Comparison of ENCODE assay signal across 12 cellular contexts in the genomic region with DNA sequence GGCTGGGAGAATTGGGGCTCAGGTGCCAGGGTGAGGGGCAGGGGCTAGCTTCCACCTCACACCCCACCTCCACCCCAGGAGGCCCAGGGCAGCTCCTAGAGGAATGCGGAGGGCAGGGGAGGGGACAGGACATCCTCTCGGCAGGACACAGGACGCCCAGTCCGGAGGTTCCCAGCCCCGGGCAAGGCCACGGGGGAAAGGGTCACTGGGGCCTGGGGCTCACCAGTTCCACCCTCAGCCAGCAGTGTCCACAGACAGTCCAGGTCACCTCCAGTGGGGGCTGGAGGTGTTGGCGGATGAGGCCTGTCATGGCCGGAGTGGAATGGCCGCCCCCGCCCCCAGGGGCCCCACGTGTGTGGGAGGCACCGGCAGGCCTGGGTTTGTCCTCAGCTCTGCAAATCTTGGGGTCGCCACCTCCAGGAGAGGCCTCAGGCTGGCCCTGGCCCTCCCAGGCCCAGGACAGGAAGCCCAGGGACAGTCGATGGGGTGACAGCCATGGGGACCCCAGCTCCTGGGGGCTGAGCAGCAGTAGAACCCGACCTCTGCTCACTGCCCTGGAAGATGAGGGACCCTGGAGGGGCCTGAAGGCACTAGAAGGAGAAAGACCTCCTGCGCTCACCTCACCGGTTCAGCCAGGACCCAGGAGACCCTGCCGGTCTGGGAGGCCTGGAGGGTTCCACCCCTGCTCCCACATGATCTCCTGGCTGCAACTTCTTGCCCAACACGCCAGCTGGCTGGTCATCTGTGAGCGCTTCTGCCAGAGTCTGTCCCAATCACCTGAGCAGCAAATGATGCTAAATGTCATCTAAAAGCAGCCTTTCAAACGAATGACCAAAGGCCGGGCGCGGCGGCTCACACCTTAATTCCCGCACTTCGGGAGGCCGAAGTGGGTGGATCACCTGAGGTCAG. TPM values are rescaled to one million over a fixed set of nuclear protein-coding genes. Genes with fewer than 3 reads are reported as not detected.
DNase-seq lines count a peak whose midpoint lies in the region; TF ChIP-seq lines count a peak whose summit lies in the region.
"Had no signal": no experiment of that assay in that cellular context is flagged by ENCODE, and none has a peak within 500 bp of the region (broad histone marks: within the 10 kb centered on the region; RNA-seq: fewer than 3 reads in every experiment).

No MANE protein-coding gene starts in this region.

- peaks cover 10% of the 10 kb centered on the region for H3K4me1 Mint-ChIP-seq in endothelial cell (ENCODE audit: unreplicated experiment)

- intact Hi-C loops in PC-9 (cut with micrococcal nuclease; ENCODE audit: unreplicated experiment) = no loop called here

- BruUV-seq in PC-9 (replicated peaks; lab: Mats Ljungman, UMichigan) = no TSS peak

- H3K36me3 ChIP-seq in PC-9 (ENCODE audit: low read depth) = no peaks in the 10 kb centered on the region
- no peaks in the 10 kb centered on the region for H3K36me3 ChIP-seq in liver (ENCODE audit: control insufficient read depth in 4 of 4, insufficient read depth in 3 of 4, low read depth in 1 of 4, low read length in 3 of 4)
- H3K36me3 ChIP-seq in tibial nerve = no peaks in the 10 kb centered on the region
- no peaks in the 10 kb centered on the region for H3K36me3 ChIP-seq in hepatocyte (replicated peaks; ENCODE audit: insufficient read depth, low read depth)

- TF ChIP-seq CTCF in PC-9 (conservative IDR thresholded peaks at IDR 0.05) (no peak), endothelial cell (IDR thresholded peaks at IDR 0.05; ENCODE audit: unreplicated experiment) (no peak), liver (IDR thresholded peaks at IDR 0.05; ENCODE audit: low read depth, low read length, missing input control) (no peak), tibial nerve (IDR thresholded peaks at IDR 0.05) (no peak), hepatocyte (IDR thresholded peaks at IDR 0.05; ENCODE audit: poor library complexity) (no peak)

- H3K27me3 ChIP-seq in PC-9 (ENCODE audit: insufficient read depth, low read depth) (no peaks in the 10 kb centered on the region), liver (ENCODE audit: control insufficient read depth in 4 of 4, insufficient read depth in 4 of 4, low read length in 3 of 4) (peaks cover 0 to 10% (median 1%) of the 10 kb centered on the region in 4 donors), tibial nerve (peaks cover 0 to 31% of the 10 kb centered on the region in 2 donors), hepatocyte (no peaks in the 10 kb centered on the region)

- POLR2A ChIA-PET in PC-9 (lab: Charles Lee; ENCODE audit: unreplicated experiment) = no interaction called here

- H3K4me3 Mint-ChIP-seq in endothelial cell (ENCODE audit: unreplicated experiment) = no peak overlapping the region
- H3K4me3 Mint-ChIP-seq: brain; CD8-positive, alpha-beta memory T cell had no signal

- no peaks in the 10 kb centered on the region for H3K9me3 ChIP-seq in PC-9 (ENCODE audit: insufficient read depth, low read depth)
- H3K9me3 ChIP-seq in liver (ENCODE audit: control insufficient read depth in 4 of 4, low read length in 3 of 4) = no peaks in the 10 kb centered on the region
- no peaks in the 10 kb centered on the region for H3K9me3 ChIP-seq in tibial nerve
- H3K9me3 ChIP-seq in hepatocyte (ENCODE audit: low read depth) = no peaks in the 10 kb centered on the region

- peak overlapping the region; percentile 80 for H3K27ac Mint-ChIP-seq in endothelial cell (ENCODE audit: unreplicated experiment)
- H3K27ac Mint-ChIP-seq: brain; CD8-positive, alpha-beta memory T cell had no signal

- TF ChIP-seq POLR2A in tibial nerve (IDR thresholded peaks at IDR 0.05) = no peak

- H3K4me3 ChIP-seq in PC-9 (peak overlapping the region; percentile 55; the same call in 1 of the 2 replicates), liver (ENCODE audit: low read depth in 1 of 3, low read length in 3 of 3) (no peak overlapping the region), tibial nerve (no peak overlapping the region), hepatocyte (no peak overlapping the region)

- no peaks in the 10 kb centered on the region for H3K9me3 Mint-ChIP-seq in endothelial cell (ENCODE audit: unreplicated experiment)
- H3K9me3 Mint-ChIP-seq: CD8-positive, alpha-beta memory T cell had no signal

- no peak overlapping the region for H3K9ac ChIP-seq in liver (ENCODE audit: low read depth in 1 of 2, low read length in 2 of 2)
- H3K9ac ChIP-seq: KMS-11 had no signal

- TF ChIP-seq EP300 in tibial nerve (IDR thresholded peaks at IDR 0.05) = no peak

- 67% methylated on average over 28 of the region's 28 CpGs for WGBS in liver
- 58 to 64% methylated on average over 20 to 26 of the region's 28 CpGs for WGBS in tibial nerve, 2 donors
- WGBS in hepatocyte (ENCODE audit: low lambda C conversion rate, missing lambda C conversion rate) = 76% methylated on average over 24 of the region's 28 CpGs

- TF ChIP-seq RAD21 in liver (IDR thresholded peaks at IDR 0.05) = no peak

- H3K36me3 Mint-ChIP-seq in endothelial cell (ENCODE audit: low read depth, unreplicated experiment) = peaks cover 4% of the 10 kb centered on the region
- H3K36me3 Mint-ChIP-seq: brain; CD8-positive, alpha-beta memory T cell had no signal

- H3K27me3 Mint-ChIP-seq in endothelial cell (ENCODE audit: unreplicated experiment) = peaks cover 10% of the 10 kb centered on the region

- no peaks in the 10 kb centered on the region for H4K20me1 ChIP-seq in PC-9 (ENCODE audit: insufficient read depth)
- H4K20me1 ChIP-seq in hepatocyte (ENCODE audit: insufficient read depth, poor library complexity, severe bottlenecking) = no peaks in the 10 kb centered on the region

- H2AFZ ChIP-seq in PC-9 (no peak overlapping the region), hepatocyte (no peak overlapping the region)

- peaks cover 31% of the 10 kb centered on the region for H3K4me1 ChIP-seq in PC-9 (replicated peaks; ENCODE audit: insufficient read depth)
- peaks cover 0 to 10% (median 5%) of the 10 kb centered on the region in 4 donors for H3K4me1 ChIP-seq in liver (ENCODE audit: control insufficient read depth in 4 of 4, insufficient read depth in 4 of 4, low read length in 3 of 4)
- H3K4me1 ChIP-seq in tibial nerve = peaks cover 0 to 37% (median 21%) of the 10 kb centered on the region in 4 donors
- H3K4me1 ChIP-seq in hepatocyte (ENCODE audit: insufficient read depth) = peaks cover 19% of the 10 kb centered on the region

- DNase-seq in PC-9 (peak in 1 of 2 experiments; percentile 31), endothelial cell (ENCODE audit: low spot score) (peak; percentile 58), tibial nerve (ENCODE audit: low spot score in 2 of 2) (no peak), hepatocyte (ENCODE audit: low spot score) (no peak), COLO668 (lab: John Stamatoyannopoulos, UW; ENCODE audit: unreplicated experiment) (no peak)
- no peak for DNase-seq in stimulated activated naive CD4-positive, alpha-beta T cell treated with Interleukin-2 at 50 U/mL for 16 hours (lab: John Stamatoyannopoulos, UW)
- DNase-seq: CD8-positive, alpha-beta memory T cell had no signal

- H3K79me2 ChIP-seq in PC-9 (ENCODE audit: low read depth) (no peaks in the 10 kb centered on the region), hepatocyte (no peaks in the 10 kb centered on the region)

- H3K9me2 ChIP-seq in PC-9 (ENCODE audit: insufficient read depth) = no peaks in the 10 kb centered on the region
- H3K9me2 ChIP-seq in hepatocyte (replicated peaks; ENCODE audit: insufficient read depth) = no peaks in the 10 kb centered on the region

- H3F3A ChIP-seq in PC-9 (ENCODE audit: insufficient read depth, low read depth) = peaks cover 30% of the 10 kb centered on the region; the same call in 1 of the 2 replicates

- CTCF ChIA-PET in PC-9 (lab: Charles Lee) = no interaction called here

- H3K4me2 ChIP-seq in PC-9 (peak overlapping the region; percentile 77), hepatocyte (no peak overlapping the region)
- H3K4me2 ChIP-seq: KMS-11 had no signal

- no peak overlapping the region for H3K27ac ChIP-seq in PC-9
- no peak overlapping the region for H3K27ac ChIP-seq in liver (ENCODE audit: low read depth in 1 of 2, low read length in 2 of 2)
- H3K27ac ChIP-seq in tibial nerve = peak overlapping the region; percentile 17 to 81 (median 54)
- H3K27ac ChIP-seq in hepatocyte = no peak overlapping the region
- H3K27ac ChIP-seq: epithelial cell of prostate, KMS-11 had no signal

TF ChIP-seq in liver, 16 proteins besides CTCF, POLR2A, EP300 and RAD21:
- TF ChIP-seq FOXA2 (IDR thresholded peaks at IDR 0.05) (no peak), NR2F2 (IDR thresholded peaks at IDR 0.05) (peak; percentile 87)

RNA-seq across cellular contexts. Expression of a gene that starts 13.0 kb away (rescaled TPM):
- not detected in 2 replicates for total RNA-seq in PC-9 (2021)
- total RNA-seq in endothelial cell (ENCODE audit: unreplicated experiment) = not detected
- total RNA-seq in liver = not detected
- polyA plus RNA-seq in liver = under 1 TPM in 1 of 2 donors, not detected in 1; 0.10 TPM
- total RNA-seq in tibial nerve = not detected
- not detected in 2 replicates for total RNA-seq in hepatocyte
- 0.68 and 0.95 TPM in 2 replicates for polyA plus RNA-seq in hepatocyte
- total RNA-seq: CD8-positive, alpha-beta memory T cell; T-helper 2 cell treated with Interferon-gamma antibody and Interleukin-4, amounts not matched to agents 100 ng/mL and 5 ng/mL, for 36 hours had no signal
- polyA plus RNA-seq: CD8-positive, alpha-beta memory T cell had no signal

RNA-seq across cellular contexts. Expression of a gene that starts 16.8 kb away (rescaled TPM):
- total RNA-seq in PC-9 (2021) (149 and 158 TPM in 2 replicates), endothelial cell (ENCODE audit: unreplicated experiment) (85.5 TPM), liver (10 to 100 TPM; 25.3 to 31.2 TPM), tibial nerve (100 to 1,000 TPM; 108 to 122 (median 115) TPM), hepatocyte (83.2 and 86.2 TPM in 2 replicates)
- polyA plus RNA-seq in liver (10 to 100 TPM; 12.3 to 33.0 TPM), hepatocyte (93.8 and 98.1 TPM in 2 replicates)

RNA-seq across cellular contexts. Expression of a gene that starts 17.2 kb away (rescaled TPM):
- total RNA-seq in PC-9 (2021) = 3.6 and 4.9 TPM in 2 replicates
- total RNA-seq in endothelial cell (ENCODE audit: unreplicated experiment) = 42.1 TPM
- 10 to 100 TPM in 1 of 2 donors, 1 to 10 TPM in 1; 8.2 to 12.1 TPM for total RNA-seq in liver
- polyA plus RNA-seq in liver = 1 to 10 TPM in 1 of 2 donors, under 1 TPM in 1; 0.79 to 1.2 TPM
- total RNA-seq in tibial nerve = 10 to 100 TPM; 11.5 to 20.4 (median 12.6) TPM
- 4.0 and 5.2 TPM in 2 replicates for total RNA-seq in hepatocyte
- polyA plus RNA-seq in hepatocyte = 2.0 and 3.2 TPM in 2 replicates

RNA-seq across cellular contexts. Expression of a gene that starts 46.7 kb away (rescaled TPM):
- 47.0 and 48.1 TPM in 2 replicates for total RNA-seq in PC-9 (2021)
- 54.4 TPM for total RNA-seq in endothelial cell (ENCODE audit: unreplicated experiment)
- total RNA-seq in liver = 10 to 100 TPM; 22.4 to 28.6 TPM
- polyA plus RNA-seq in liver = 10 to 100 TPM in 1 of 2 donors, 1 to 10 TPM in 1; 8.2 to 15.0 TPM
- 10 to 100 TPM; 30.6 to 40.2 (median 32.1) TPM for total RNA-seq in tibial nerve
- total RNA-seq in hepatocyte = 34.0 and 39.6 TPM in 2 replicates
- polyA plus RNA-seq in hepatocyte = 6.6 and 10.2 TPM in 2 replicates

Comparison
In these comparisons a context has a peak if more than half of its experiments do, and no peak if none do; other contexts are left out.
1. H3K27ac ChIP-seq: peak in tibial nerve (4 of 4); none in PC-9 (single experiment), liver (0 of 2) and hepatocyte (single experiment).